1 cellular context compared by ENCODE assay signal in genomic region chr7:22433710-22434460, GRCh38.
TF ChIP-seq lines count a peak whose summit lies in the region.

No MANE protein-coding gene starts in this region.

TF ChIP-seq in HepG2, 621 proteins besides CTCF, POLR2A, EP300 and RAD21 (continued from another document and continues in another):
- TF ChIP-seq CBX5 (CRISPR knock-in tag; IDR thresholded peaks at IDR 0.05; ENCODE audit: borderline replicate concordance) (peak; percentile 77; the same call in 1 of the 2 replicates), SOX5 (CRISPR knock-in tag; IDR thresholded peaks at IDR 0.05; ENCODE audit: borderline replicate concordance) (peak; percentile 98), MXD4 (CRISPR knock-in tag; IDR thresholded peaks at IDR 0.05) (0 out of 2 replicates have a peak, but pooled peaks have one; percentile 33), ZMYM3 (CRISPR knock-in tag; IDR thresholded peaks at IDR 0.05) (peak; percentile 83; the same call in 1 of the 2 replicates), MED8 (CRISPR knock-in tag; IDR thresholded peaks at IDR 0.05; ENCODE audit: insufficient replicate concordance) (peak; percentile 59), ZNF18 (CRISPR knock-in tag; IDR thresholded peaks at IDR 0.05; ENCODE audit: insufficient replicate concordance) (peak; percentile 72), ZKSCAN8 (CRISPR knock-in tag; IDR thresholded peaks at IDR 0.05; ENCODE audit: borderline replicate concordance) (peak; percentile 68; the same call in 1 of the 2 replicates), ZNF430 (CRISPR knock-in tag; IDR thresholded peaks at IDR 0.05) (peak; percentile 65; the same call in 1 of the 2 replicates), MYC (CRISPR knock-in tag; IDR thresholded peaks at IDR 0.05; ENCODE audit: borderline replicate concordance) (peak; percentile 46; the same call in 1 of the 2 replicates), ZSCAN5A (CRISPR knock-in tag; IDR thresholded peaks at IDR 0.05; ENCODE audit: borderline replicate concordance) (0 out of 2 replicates have a peak, but pooled peaks have one; percentile 58), IRF2 (CRISPR knock-in tag; IDR thresholded peaks at IDR 0.05) (peak; percentile 87), ZNF432 (CRISPR knock-in tag; IDR thresholded peaks at IDR 0.05; ENCODE audit: borderline replicate concordance) (no peak), ZBTB33 (CRISPR knock-in tag; IDR thresholded peaks at IDR 0.05) (peak; percentile 91; the same call in 1 of the 2 replicates), KDM5A (IDR thresholded peaks at IDR 0.05; ENCODE audit: borderline replicate concordance, low read length) (no peak), ZNF737 (CRISPR knock-in tag; IDR thresholded peaks at IDR 0.05; ENCODE audit: borderline replicate concordance) (no peak), HMGXB3 (CRISPR knock-in tag; IDR thresholded peaks at IDR 0.05; ENCODE audit: borderline replicate concordance) (peak; percentile 54; the same call in 1 of the 2 replicates), SALL1 (CRISPR knock-in tag; IDR thresholded peaks at IDR 0.05) (peak; percentile 97), ZNF704 (CRISPR knock-in tag; IDR thresholded peaks at IDR 0.05; ENCODE audit: borderline replicate concordance) (no peak), KDM4B (CRISPR knock-in tag; IDR thresholded peaks at IDR 0.05) (peak; percentile 81; the same call in 1 of the 2 replicates), ZBTB40 (IDR thresholded peaks at IDR 0.05) (no peak), ZBTB40 (CRISPR knock-in tag; IDR thresholded peaks at IDR 0.05) (peak; percentile 77), NFKBIZ (CRISPR knock-in tag; IDR thresholded peaks at IDR 0.05) (peak; percentile 87; the same call in 1 of the 2 replicates), ZGPAT (CRISPR knock-in tag; IDR thresholded peaks at IDR 0.05) (peak; percentile 80), ZXDC (CRISPR knock-in tag; IDR thresholded peaks at IDR 0.05) (no peak), ZBTB42 (CRISPR knock-in tag; IDR thresholded peaks at IDR 0.05) (peak; percentile 92; the same call in 1 of the 2 replicates), ARNTL (CRISPR knock-in tag; IDR thresholded peaks at IDR 0.05) (peak; percentile 74), CREBL2 (CRISPR knock-in tag; IDR thresholded peaks at IDR 0.05; ENCODE audit: borderline replicate concordance) (no peak)
